11 cellular contexts compared by ENCODE assay signal in the genomic region with DNA sequence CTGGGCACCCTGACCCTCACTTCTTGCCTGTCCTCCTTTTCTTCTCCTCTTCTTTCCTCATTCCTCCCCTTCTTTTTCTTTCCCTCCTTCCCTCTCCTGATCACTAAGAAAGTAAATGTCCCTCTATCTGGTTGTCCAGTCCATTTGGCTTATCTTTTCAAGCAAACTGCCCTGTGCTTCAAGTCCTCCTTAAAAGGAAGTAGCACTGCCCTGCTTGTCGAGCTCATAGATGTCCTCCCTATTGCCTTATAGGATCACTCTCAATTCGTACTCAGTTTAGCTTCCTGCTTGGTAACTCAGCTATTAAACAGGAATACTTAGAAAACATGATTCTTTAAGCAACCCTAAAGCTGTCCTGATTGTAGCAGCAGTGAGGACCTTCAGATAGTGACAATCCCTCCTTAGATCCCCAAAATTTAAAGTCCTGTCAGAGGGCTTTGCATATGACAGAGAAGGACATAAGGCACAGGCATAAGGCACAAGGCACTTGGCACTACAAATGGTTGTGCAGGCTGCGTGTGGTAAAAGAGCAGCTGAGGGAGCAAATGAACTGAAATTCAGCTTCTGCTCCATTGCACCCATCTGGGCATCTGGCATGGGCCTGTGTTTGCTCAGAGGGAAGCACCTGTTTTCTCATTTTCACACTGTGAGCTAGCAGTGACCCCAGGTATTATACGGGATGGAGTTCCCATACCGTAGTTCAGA. TPM values are rescaled to one million over a fixed set of nuclear protein-coding genes. Genes with fewer than 3 reads are reported as not detected.
DNase-seq lines count a peak whose midpoint lies in the region; ATAC-seq and TF ChIP-seq lines count a peak whose summit lies in the region.
"Had no signal": no experiment of that assay in that cellular context is flagged by ENCODE, and none has a peak within 500 bp of the region (broad histone marks: within the 10 kb centered on the region; RNA-seq: fewer than 3 reads in every experiment).

No MANE protein-coding gene starts in this region.

- no peak overlapping the region for H3K4me3 ChIP-seq in testis
- H3K4me3 ChIP-seq: SK-N-MC had no signal

- 60 to 68% methylated on average over 5 of the region's 5 CpGs for WGBS in testis, 2 donors

- H3K4me1 Mint-ChIP-seq in activated naive CD8-positive, alpha-beta T cell treated with anti-CD3 and anti-CD28 coated beads, Interleukin-2, amount 50 U/mL, for 24 hours = peaks cover 71% of the 10 kb centered on the region

- no peaks in the 10 kb centered on the region for H3K27me3 ChIP-seq in testis

- intact Hi-C loops in testis (cut with DNase I; ENCODE audit: low total_unique reads) = no loop called here

- H3K27me3 Mint-ChIP-seq in activated naive CD8-positive, alpha-beta T cell treated with anti-CD3 and anti-CD28 coated beads, Interleukin-2, amount 50 U/mL, for 24 hours = no peaks in the 10 kb centered on the region

- peak; percentile 89 for DNase-seq in DMS 273 (lab: John Stamatoyannopoulos, UW; ENCODE audit: unreplicated experiment)
- DNase-seq in activated naive CD8-positive, alpha-beta T cell treated with anti-CD3 and anti-CD28 coated beads, Interleukin-2, amount 50 U/mL, for 24 hours = no peak
- no peak for DNase-seq in testis
- no peak for DNase-seq in activated CD4-positive, CD25-positive, alpha-beta regulatory T cell treated with anti-CD3 and anti-CD28 coated beads, Interleukin-2, amount 50 U/mL, for 72 hours
- no peak for DNase-seq in GM03348 (ENCODE audit: low spot score)
- DNase-seq: NCI-H1436 treated with DMSO at 0.1 percent for 48 hours, right cardiac atrium had no signal

- H3K27ac Mint-ChIP-seq in activated naive CD8-positive, alpha-beta T cell treated with anti-CD3 and anti-CD28 coated beads, Interleukin-2, amount 50 U/mL, for 24 hours = peak overlapping the region; percentile 79

- no peak for TF ChIP-seq POLR2A in testis (IDR thresholded peaks at IDR 0.05)

- H3K4me3 Mint-ChIP-seq in activated naive CD8-positive, alpha-beta T cell treated with anti-CD3 and anti-CD28 coated beads, Interleukin-2, amount 50 U/mL, for 24 hours = no peak overlapping the region

- no peak overlapping the region for H3K27ac ChIP-seq in testis
- H3K27ac ChIP-seq: SK-N-MC had no signal

- no peaks in the 10 kb centered on the region for H3K36me3 ChIP-seq in testis (ENCODE audit: low read depth, missing control alignments)

- TF ChIP-seq CTCF in testis (IDR thresholded peaks at IDR 0.05) = no peak

- ATAC-seq in GM19351 (IDR thresholded peaks at IDR 0.05; ENCODE audit: unreplicated experiment) (peak; percentile 63), HG03175 (IDR thresholded peaks at IDR 0.05; ENCODE audit: unreplicated experiment) (peak; percentile 49), HG03378 (IDR thresholded peaks at IDR 0.05; ENCODE audit: unreplicated experiment) (no peak)
- no peak for ATAC-seq in activated naive CD8-positive, alpha-beta T cell treated with anti-CD3 and anti-CD28 coated beads, Interleukin-2, amount 50 U/mL, for 24 hours

- H3K36me3 Mint-ChIP-seq in activated naive CD8-positive, alpha-beta T cell treated with anti-CD3 and anti-CD28 coated beads, Interleukin-2, amount 50 U/mL, for 24 hours (ENCODE audit: low read depth) = peaks cover 65% of the 10 kb centered on the region

- H3K4me1 ChIP-seq in testis = no peaks in the 10 kb centered on the region

- no peaks in the 10 kb centered on the region for H3K9me3 Mint-ChIP-seq in activated naive CD8-positive, alpha-beta T cell treated with anti-CD3 and anti-CD28 coated beads, Interleukin-2, amount 50 U/mL, for 24 hours

- H3K9me3 ChIP-seq in testis = no peaks in the 10 kb centered on the region

RNA-seq across cellular contexts. Expression of gene SLAMF6, which starts 26.1 kb away (rescaled TPM):
- total RNA-seq in testis = 1 to 10 TPM in 1 of 2 donors, under 1 TPM in 1; 0.68 to 1.6 TPM
- polyA plus RNA-seq in testis (ENCODE audit: insufficient read depth, low read depth, low replicate concordance) = 2.3 TPM

RNA-seq across cellular contexts. Expression of gene CD84, which starts 30.2 kb away (rescaled TPM):
- 1 to 10 TPM; 6.4 to 6.9 TPM for total RNA-seq in testis
- 7.7 TPM for polyA plus RNA-seq in testis (ENCODE audit: insufficient read depth, low read depth, low replicate concordance)

Comparison
In these comparisons a context has a peak if more than half of its experiments do, and no peak if none do; other contexts are left out.
1. ATAC-seq: peak in GM19351 (single experiment) and HG03175 (single experiment); none in activated naive CD8-positive, alpha-beta T cell treated with anti-CD3 and anti-CD28 coated beads, Interleukin-2, amount 50 U/mL, for 24 hours (single experiment) and HG03378 (single experiment).